ENCODE assay signal across 12 cellular contexts in the genomic region with DNA sequence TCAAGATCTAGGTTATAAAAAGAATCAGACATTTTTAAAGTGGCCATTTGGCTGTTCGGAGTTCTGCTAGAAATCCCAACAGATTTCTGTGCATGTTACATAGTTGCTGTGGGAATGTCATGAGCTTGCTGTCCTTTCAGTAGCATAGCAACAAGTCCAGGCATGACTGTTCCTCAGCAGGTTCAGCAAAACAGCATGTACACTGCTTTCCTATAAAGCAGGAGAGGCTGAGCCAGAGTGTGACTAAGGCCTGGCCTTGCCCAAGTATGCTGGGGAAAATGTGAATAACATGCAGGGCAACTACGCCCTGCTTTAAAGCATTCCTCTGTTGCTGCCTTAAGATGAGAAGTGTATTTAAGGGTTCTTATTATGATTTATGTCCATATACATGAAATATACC.
A peak's percentile ranks its signal among the peaks of the same experiment; 100 is the strongest.
DNase-seq lines count a peak whose midpoint lies in the region; ATAC-seq and TF ChIP-seq lines count a peak whose summit lies in the region.
"Had no signal": no experiment of that assay in that cellular context is flagged by ENCODE, and none has a peak within 500 bp of the region (broad histone marks: within the 10 kb centered on the region; RNA-seq: fewer than 3 reads in every experiment).

No MANE protein-coding gene starts in this region.

- ATAC-seq in sciatic nerve = peak; percentile 46
- no peak for ATAC-seq in GM19328 (IDR thresholded peaks at IDR 0.05; ENCODE audit: unreplicated experiment)
- ATAC-seq in GM18909 (IDR thresholded peaks at IDR 0.05; ENCODE audit: poor library complexity, unreplicated experiment) = no peak

- intact Hi-C loops in sciatic nerve (cut with DNase I) = no loop called here

- H3K4me3 ChIP-seq in fibroblast of the aortic adventitia (ENCODE audit: low read depth, low read length) = no peak overlapping the region
- H3K4me3 ChIP-seq: esophagus muscularis mucosa had no signal

- peak; percentile 16 for DNase-seq in GM04503 (ENCODE audit: low read depth)
- peak; percentile 40 for DNase-seq in RKO (ENCODE audit: low spot score)
- DNase-seq in fibroblast of the aortic adventitia (ENCODE audit: low read depth) = peak; percentile 83
- DNase-seq in sciatic nerve (ENCODE audit: low spot score) = no peak
- DNase-seq in NCI-H128 (lab: John Stamatoyannopoulos, UW; ENCODE audit: unreplicated experiment) = no peak
- no peak for DNase-seq in nucleus accumbens (lab: John Stamatoyannopoulos, UW)
- DNase-seq: activated naive CD8-positive, alpha-beta T cell treated with anti-CD3 and anti-CD28 coated beads for 36 hours; NCI-H2029 treated with DMSO at 0.1 percent for 48 hours; SHP77 had no signal

- TF ChIP-seq CTCF in fibroblast of the aortic adventitia (IDR thresholded peaks at IDR 0.05; ENCODE audit: insufficient read depth, low read length) = no peak

Comparison
In these comparisons a context has a peak if more than half of its experiments do, and no peak if none do; other contexts are left out.
1. DNase-seq: peak in GM04503 (single experiment), RKO (single experiment) and fibroblast of the aortic adventitia (single experiment); none in sciatic nerve (single experiment), NCI-H128 (single experiment) and nucleus accumbens (0 of 56).